ENCODE assay signal across 1 cellular context in genomic region chr6:169479783-169480495, GRCh38.
TF ChIP-seq lines count a peak whose summit lies in the region.

No MANE protein-coding gene starts in this region.

TF ChIP-seq in K562, 482 proteins besides CTCF, POLR2A, EP300 and RAD21 (continued from another document):
- TF ChIP-seq PATZ1 (CRISPR knock-in tag; IDR thresholded peaks at IDR 0.05; ENCODE audit: borderline replicate concordance) (no peak), HNRNPL (IDR thresholded peaks at IDR 0.05; ENCODE audit: low read depth, low read length) (no peak), MEF2A (IDR thresholded peaks at IDR 0.05; ENCODE audit: control insufficient read depth, low read depth, low read length) (no peak), CREB1 (IDR thresholded peaks at IDR 0.05) (no peak), CREB1 (CRISPR knock-in tag; IDR thresholded peaks at IDR 0.05) (no peak), SOX6 (IDR thresholded peaks at IDR 0.05) (no peak), CEBPZ (IDR thresholded peaks at IDR 0.05; ENCODE audit: borderline replicate concordance, low read depth, low read length) (no peak), CBX5 (IDR thresholded peaks at IDR 0.05; ENCODE audit: borderline replicate concordance, low read depth) (0 out of 2 replicates have a peak, but pooled peaks have one; percentile 36), KAT2B (IDR thresholded peaks at IDR 0.05; ENCODE audit: low read depth, low read length) (no peak), ZNF511 (CRISPR knock-in tag; IDR thresholded peaks at IDR 0.05) (no peak), ZNF212 (CRISPR knock-in tag; IDR thresholded peaks at IDR 0.05) (no peak), ZNF592 (IDR thresholded peaks at IDR 0.05) (no peak), SMARCC2 (IDR thresholded peaks at IDR 0.05; ENCODE audit: low read depth) (no peak), POLR2G (IDR thresholded peaks at IDR 0.05; ENCODE audit: low read depth, low read length) (peak; percentile 32; the same call in 1 of the 2 replicates), ZNF561 (CRISPR knock-in tag; conservative IDR thresholded peaks at IDR 0.05) (no peak), LCOR (CRISPR knock-in tag; IDR thresholded peaks at IDR 0.05) (no peak)
